ENCODE assay signal across 8 cellular contexts in the genomic region with DNA sequence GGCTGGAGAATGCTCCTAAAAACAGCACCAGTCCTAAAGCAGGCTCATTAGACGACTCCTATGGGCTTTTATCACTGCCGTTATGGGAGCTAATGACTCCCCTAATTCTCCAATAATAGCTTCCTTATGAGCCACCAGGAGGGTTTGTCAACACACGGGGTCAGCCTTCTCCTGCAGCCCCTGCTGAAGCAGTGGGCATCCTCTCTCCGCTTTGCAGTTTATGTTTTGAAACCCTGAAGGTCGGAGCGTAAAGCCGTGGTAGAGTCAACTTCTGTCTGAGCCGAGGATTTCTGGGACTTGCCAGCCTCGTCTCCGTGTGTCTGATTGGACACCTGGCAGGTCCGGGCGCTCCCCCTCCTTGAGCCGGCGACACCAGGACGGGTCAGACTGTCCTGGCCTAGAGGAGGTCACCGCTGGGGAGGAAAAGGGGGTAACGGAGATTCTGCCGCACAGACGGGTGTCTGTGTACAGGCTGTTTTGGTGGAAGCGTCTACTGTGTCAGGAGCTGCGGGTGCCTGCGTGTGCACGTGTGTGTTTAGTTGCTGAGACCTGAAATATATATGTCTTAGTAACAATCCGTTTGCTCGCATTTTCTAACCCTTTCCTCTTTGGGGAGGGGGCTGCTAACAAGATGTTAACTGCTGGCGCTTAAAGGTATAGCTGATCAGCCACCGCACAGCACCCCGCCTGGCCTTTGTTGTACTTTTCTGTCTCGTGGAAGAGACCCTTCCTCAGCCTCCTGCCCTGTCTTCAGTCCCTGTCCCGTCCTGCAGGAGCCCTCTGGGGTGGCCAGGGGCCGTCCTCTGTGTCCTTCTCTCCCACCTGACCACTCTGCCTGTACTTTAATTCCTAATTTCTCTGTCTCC. TPM values are rescaled to one million over a fixed set of nuclear protein-coding genes. Genes with fewer than 3 reads are reported as not detected.
A peak's percentile ranks its signal among the peaks of the same experiment; 100 is the strongest.
DNase-seq lines count a peak whose midpoint lies in the region; ATAC-seq and TF ChIP-seq lines count a peak whose summit lies in the region.

No MANE protein-coding gene starts in this region.

- H3K27ac ChIP-seq in heart right ventricle (peak overlapping the region; percentile 17 to 85 (median 68)), gastrocnemius medialis (peak overlapping the region; percentile 87 to 96 (median 92))

- intact Hi-C loops in heart right ventricle (cut with DNase I), result loop anchor here in 6 of 10 donors (5.0 to 10.0 kb wide), 6 partner anchors 42 to 64 kb away; no protein-coding TSS in a partner anchor
- intact Hi-C loops in gastrocnemius medialis (cut with DNase I; ENCODE audit: low total_unique reads), result loop anchor here (5.0 to 10.0 kb wide), 3 partner anchors 168 to 436 kb away; a partner anchor contains a TSS
- intact Hi-C loops in posterior vena cava (cut with DNase I), result no loop called here

- H3K4me3 ChIP-seq in WI38 (ENCODE audit: low read depth, low read length) (peak overlapping the region; percentile 86), heart right ventricle (peak overlapping the region; percentile 24 to 76 (median 70)), gastrocnemius medialis (peak overlapping the region; percentile 64 to 91 (median 81))

- H3K27me3 ChIP-seq in heart right ventricle (no peaks in the 10 kb centered on the region), gastrocnemius medialis (no peaks in the 10 kb centered on the region)

- no peaks in the 10 kb centered on the region for H3K9me3 Mint-ChIP-seq in activated T-cell treated with anti-CD3 and anti-CD28 coated beads, Interleukin-2, amount 50 U/mL, for 24 hours

- DNase-seq in activated T-cell treated with anti-CD3 and anti-CD28 coated beads, Interleukin-2, amount 50 U/mL, for 24 hours, result no peak
- no peak for DNase-seq in activated T-cell treated with anti-CD3 and anti-CD28 coated beads, Interleukin-2, amount 50 U/mL, for 1 hour
- peak in 1 of 2 donors; percentile 58 for DNase-seq in heart right ventricle
- peak; percentile 68 to 83 for DNase-seq in gastrocnemius medialis
- no peak for DNase-seq in stimulated activated CD4-positive, alpha-beta T cell treated with anti-CD3 and anti-CD28 coated beads, Interleukin-1b, Interleukin-23, amount 100 ng/mL, for 48 hours
- no peak for DNase-seq in iPS-NIHi11 (ENCODE audit: low spot score)
- DNase-seq in posterior vena cava (ENCODE audit: low spot score), result no peak

- peak overlapping the region; percentile 90 for H3K27ac Mint-ChIP-seq in activated T-cell treated with anti-CD3 and anti-CD28 coated beads, Interleukin-2, amount 50 U/mL, for 24 hours

- H3K9me3 ChIP-seq in heart right ventricle (no peaks in the 10 kb centered on the region), gastrocnemius medialis (no peaks in the 10 kb centered on the region)

- TF ChIP-seq POLR2A in gastrocnemius medialis (IDR thresholded peaks at IDR 0.05), result peak; percentile 73 to 75

- peak overlapping the region; percentile 89 for H3K4me3 Mint-ChIP-seq in activated T-cell treated with anti-CD3 and anti-CD28 coated beads, Interleukin-2, amount 50 U/mL, for 24 hours

- ATAC-seq in heart right ventricle, result peak in 4 of 8 donors; percentile 2 to 13 (median 5)
- ATAC-seq in gastrocnemius medialis, result peak; percentile 34 to 49

- WGBS in heart right ventricle, 2 donors, result 13 to 14% methylated on average over 31 of the region's 31 CpGs

- no peaks in the 10 kb centered on the region for H3K27me3 Mint-ChIP-seq in activated T-cell treated with anti-CD3 and anti-CD28 coated beads, Interleukin-2, amount 50 U/mL, for 24 hours

- TF ChIP-seq CTCF in WI38 (IDR thresholded peaks at IDR 0.05; ENCODE audit: low read depth, low read length) (no peak), heart right ventricle (IDR thresholded peaks at IDR 0.05) (no peak), gastrocnemius medialis (IDR thresholded peaks at IDR 0.05 in 4 of 5, conservative IDR thresholded peaks at IDR 0.05 in 1 of 5) (no peak)

- in situ Hi-C loops in gastrocnemius medialis (cut with MboI; ENCODE audit: low sequenced_read_pairs in 4 of 4), result no loop called here

- peaks cover 11% of the 10 kb centered on the region for H3K36me3 Mint-ChIP-seq in activated T-cell treated with anti-CD3 and anti-CD28 coated beads, Interleukin-2, amount 50 U/mL, for 24 hours (ENCODE audit: low read depth)

- H3K36me3 ChIP-seq in heart right ventricle (no peaks in the 10 kb centered on the region), gastrocnemius medialis (no peaks in the 10 kb centered on the region)

- H3K4me1 Mint-ChIP-seq in activated T-cell treated with anti-CD3 and anti-CD28 coated beads, Interleukin-2, amount 50 U/mL, for 24 hours (ENCODE audit: low read depth), result peaks cover 40% of the 10 kb centered on the region

- H3K4me1 ChIP-seq in heart right ventricle (peaks cover 3 to 69% (median 52%) of the 10 kb centered on the region in 9 donors), gastrocnemius medialis (peaks cover 58% of the 10 kb centered on the region in 2 donors)

RNA-seq across cellular contexts. Expression of a gene that starts 1.9 kb away (rescaled TPM):
- total RNA-seq in heart right ventricle, result 10 to 100 TPM; 21.4 to 35.8 (median 30.3) TPM
- 10 to 100 TPM; 12.4 to 34.4 TPM for polyA plus RNA-seq in heart right ventricle
- total RNA-seq in gastrocnemius medialis, result 10 to 100 TPM; 40.9 to 61.4 (median 46.4) TPM
- 10 to 100 TPM; 31.0 to 31.4 TPM for total RNA-seq in posterior vena cava

Comparison
In these comparisons a context has a peak if more than half of its experiments do, and no peak if none do; other contexts are left out.
1. DNase-seq: peak in gastrocnemius medialis (2 of 2); none in activated T-cell treated with anti-CD3 and anti-CD28 coated beads, Interleukin-2, amount 50 U/mL, for 24 hours (single experiment), activated T-cell treated with anti-CD3 and anti-CD28 coated beads, Interleukin-2, amount 50 U/mL, for 1 hour (single experiment), stimulated activated CD4-positive, alpha-beta T cell treated with anti-CD3 and anti-CD28 coated beads, Interleukin-1b, Interleukin-23, amount 100 ng/mL, for 48 hours (single experiment), iPS-NIHi11 (single experiment) and posterior vena cava (single experiment).
2. intact Hi-C loops: an anchor here in heart right ventricle (5.0 to 10.0 kb wide) and gastrocnemius medialis (5.0 to 10.0 kb wide); none called in posterior vena cava.
3. Peak in every context shown above with its lines, with median percentiles within 50 percentile points of each other: H3K4me3 ChIP-seq.